In the genomic region with DNA sequence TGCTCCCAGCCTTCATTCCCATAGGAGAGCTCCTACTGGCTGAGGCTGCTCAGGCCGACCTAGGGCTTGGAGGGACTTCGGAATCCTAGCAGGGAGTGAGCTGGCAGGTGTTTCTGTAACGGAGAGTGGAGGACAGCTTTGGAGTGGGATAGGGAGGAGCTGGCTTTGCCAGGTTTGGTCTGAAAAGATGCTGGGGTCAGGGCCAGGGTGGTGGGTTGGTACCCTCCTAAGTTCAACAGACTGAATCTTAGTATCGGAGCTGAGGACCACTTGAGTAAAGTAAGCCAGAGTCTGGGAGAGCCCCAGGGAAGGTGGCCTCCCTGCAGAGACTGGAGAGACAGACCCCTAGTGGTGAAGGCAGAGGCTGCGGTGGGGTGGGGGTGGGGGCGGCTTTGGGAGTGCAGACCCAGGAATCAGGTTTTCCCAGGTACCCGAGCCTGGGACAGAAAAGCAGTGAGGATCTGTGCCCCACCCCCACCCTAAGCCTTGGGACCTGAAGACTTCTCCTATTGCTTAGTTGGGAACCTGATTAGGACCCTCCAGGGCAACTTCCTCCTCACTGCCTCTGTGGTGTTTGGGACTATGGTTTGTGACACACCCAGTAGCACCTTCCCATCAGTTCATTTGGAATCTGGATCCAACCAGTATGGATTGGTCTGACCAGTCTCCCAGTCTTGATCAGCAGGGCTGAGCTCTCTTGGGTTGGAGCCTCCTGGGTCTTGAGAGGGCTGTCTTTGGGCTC, we compare ENCODE assay signal across 1 cellular context.
TF ChIP-seq lines count a peak whose summit lies in the region.

No MANE protein-coding gene starts in this region.

TF ChIP-seq in HepG2, 621 proteins besides CTCF, POLR2A, EP300 and RAD21 (continued from another document and continues in another):
- TF ChIP-seq, protein P1, sequence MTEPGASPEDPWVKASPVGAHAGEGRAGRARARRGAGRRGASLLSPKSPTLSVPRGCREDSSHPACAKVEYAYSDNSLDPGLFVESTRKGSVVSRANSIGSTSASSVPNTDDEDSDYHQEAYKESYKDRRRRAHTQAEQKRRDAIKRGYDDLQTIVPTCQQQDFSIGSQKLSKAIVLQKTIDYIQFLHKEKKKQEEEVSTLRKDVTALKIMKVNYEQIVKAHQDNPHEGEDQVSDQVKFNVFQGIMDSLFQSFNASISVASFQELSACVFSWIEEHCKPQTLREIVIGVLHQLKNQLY (CRISPR knock-in tag; IDR thresholded peaks at IDR 0.05), result no peak
- TF ChIP-seq PTBP1 (IDR thresholded peaks at IDR 0.05; ENCODE audit: low read depth, low read length, poor library complexity, severe bottlenecking) (no peak), ATF3 (CRISPR knock-in tag; IDR thresholded peaks at IDR 0.05) (no peak), ATF7-NPFF (CRISPR knock-in tag; IDR thresholded peaks at IDR 0.05; ENCODE audit: low read depth) (no peak), GZF1 (CRISPR knock-in tag; IDR thresholded peaks at IDR 0.05) (no peak), HES4 (CRISPR knock-in tag; IDR thresholded peaks at IDR 0.05; ENCODE audit: borderline replicate concordance) (no peak; the same call in 1 of the 2 replicates), GATAD2A (CRISPR knock-in tag; IDR thresholded peaks at IDR 0.05) (no peak), NFATC3 (CRISPR knock-in tag; IDR thresholded peaks at IDR 0.05) (no peak), ATF7 (IDR thresholded peaks at IDR 0.05) (no peak), ATF7 (CRISPR knock-in tag; IDR thresholded peaks at IDR 0.05) (no peak), ZNF672 (CRISPR knock-in tag; IDR thresholded peaks at IDR 0.05) (no peak), CHD2 (IDR thresholded peaks at IDR 0.05; ENCODE audit: low read depth, low read length) (no peak), TRIM24 (CRISPR knock-in tag; IDR thresholded peaks at IDR 0.05) (no peak), CREB3 (CRISPR knock-in tag; IDR thresholded peaks at IDR 0.05) (no peak), MAZ (IDR thresholded peaks at IDR 0.05; ENCODE audit: borderline replicate concordance, low read depth, low read length) (peak; percentile 72; the same call in 1 of the 2 replicates), MAZ (CRISPR knock-in tag; IDR thresholded peaks at IDR 0.05; ENCODE audit: low read depth) (0 out of 2 replicates have a peak, but pooled peaks have one; percentile 17), ELF1 (CRISPR knock-in tag; IDR thresholded peaks at IDR 0.05) (no peak), ZSCAN29 (CRISPR knock-in tag; conservative IDR thresholded peaks at IDR 0.05) (no peak), EHMT2 (IDR thresholded peaks at IDR 0.05; ENCODE audit: borderline replicate concordance, low read depth, low read length) (no peak), PRDM4 (CRISPR knock-in tag; IDR thresholded peaks at IDR 0.05; ENCODE audit: borderline replicate concordance) (no peak), ZNF407 (CRISPR knock-in tag; IDR thresholded peaks at IDR 0.05; ENCODE audit: not compliant biosample characterization) (peak; percentile 41), STAT6 (CRISPR knock-in tag; IDR thresholded peaks at IDR 0.05; ENCODE audit: borderline replicate concordance) (no peak), ZNF333 (CRISPR knock-in tag; IDR thresholded peaks at IDR 0.05; ENCODE audit: borderline replicate concordance) (no peak), ZNF7 (CRISPR knock-in tag; IDR thresholded peaks at IDR 0.05) (no peak)
- TF ChIP-seq, protein P2, sequence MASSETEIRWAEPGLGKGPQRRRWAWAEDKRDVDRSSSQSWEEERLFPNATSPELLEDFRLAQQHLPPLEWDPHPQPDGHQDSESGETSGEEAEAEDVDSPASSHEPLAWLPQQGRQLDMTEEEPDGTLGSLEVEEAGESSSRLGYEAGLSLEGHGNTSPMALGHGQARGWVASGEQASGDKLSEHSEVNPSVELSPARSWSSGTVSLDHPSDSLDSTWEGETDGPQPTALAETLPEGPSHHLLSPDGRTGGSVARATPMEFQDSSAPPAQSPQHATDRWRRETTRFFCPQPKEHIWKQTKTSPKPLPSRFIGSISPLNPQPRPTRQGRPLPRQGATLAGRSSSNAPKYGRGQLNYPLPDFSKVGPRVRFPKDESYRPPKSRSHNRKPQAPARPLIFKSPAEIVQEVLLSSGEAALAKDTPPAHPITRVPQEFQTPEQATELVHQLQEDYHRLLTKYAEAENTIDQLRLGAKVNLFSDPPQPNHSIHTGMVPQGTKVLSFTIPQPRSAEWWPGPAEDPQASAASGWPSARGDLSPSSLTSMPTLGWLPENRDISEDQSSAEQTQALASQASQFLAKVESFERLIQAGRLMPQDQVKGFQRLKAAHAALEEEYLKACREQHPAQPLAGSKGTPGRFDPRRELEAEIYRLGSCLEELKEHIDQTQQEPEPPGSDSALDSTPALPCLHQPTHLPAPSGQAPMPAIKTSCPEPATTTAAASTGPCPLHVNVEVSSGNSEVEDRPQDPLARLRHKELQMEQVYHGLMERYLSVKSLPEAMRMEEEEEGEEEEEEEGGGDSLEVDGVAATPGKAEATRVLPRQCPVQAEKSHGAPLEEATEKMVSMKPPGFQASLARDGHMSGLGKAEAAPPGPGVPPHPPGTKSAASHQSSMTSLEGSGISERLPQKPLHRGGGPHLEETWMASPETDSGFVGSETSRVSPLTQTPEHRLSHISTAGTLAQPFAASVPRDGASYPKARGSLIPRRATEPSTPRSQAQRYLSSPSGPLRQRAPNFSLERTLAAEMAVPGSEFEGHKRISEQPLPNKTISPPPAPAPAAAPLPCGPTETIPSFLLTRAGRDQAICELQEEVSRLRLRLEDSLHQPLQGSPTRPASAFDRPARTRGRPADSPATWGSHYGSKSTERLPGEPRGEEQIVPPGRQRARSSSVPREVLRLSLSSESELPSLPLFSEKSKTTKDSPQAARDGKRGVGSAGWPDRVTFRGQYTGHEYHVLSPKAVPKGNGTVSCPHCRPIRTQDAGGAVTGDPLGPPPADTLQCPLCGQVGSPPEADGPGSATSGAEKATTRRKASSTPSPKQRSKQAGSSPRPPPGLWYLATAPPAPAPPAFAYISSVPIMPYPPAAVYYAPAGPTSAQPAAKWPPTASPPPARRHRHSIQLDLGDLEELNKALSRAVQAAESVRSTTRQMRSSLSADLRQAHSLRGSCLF (CRISPR knock-in tag; IDR thresholded peaks at IDR 0.05; ENCODE audit: borderline replicate concordance), result no peak
- TF ChIP-seq, protein P3, sequence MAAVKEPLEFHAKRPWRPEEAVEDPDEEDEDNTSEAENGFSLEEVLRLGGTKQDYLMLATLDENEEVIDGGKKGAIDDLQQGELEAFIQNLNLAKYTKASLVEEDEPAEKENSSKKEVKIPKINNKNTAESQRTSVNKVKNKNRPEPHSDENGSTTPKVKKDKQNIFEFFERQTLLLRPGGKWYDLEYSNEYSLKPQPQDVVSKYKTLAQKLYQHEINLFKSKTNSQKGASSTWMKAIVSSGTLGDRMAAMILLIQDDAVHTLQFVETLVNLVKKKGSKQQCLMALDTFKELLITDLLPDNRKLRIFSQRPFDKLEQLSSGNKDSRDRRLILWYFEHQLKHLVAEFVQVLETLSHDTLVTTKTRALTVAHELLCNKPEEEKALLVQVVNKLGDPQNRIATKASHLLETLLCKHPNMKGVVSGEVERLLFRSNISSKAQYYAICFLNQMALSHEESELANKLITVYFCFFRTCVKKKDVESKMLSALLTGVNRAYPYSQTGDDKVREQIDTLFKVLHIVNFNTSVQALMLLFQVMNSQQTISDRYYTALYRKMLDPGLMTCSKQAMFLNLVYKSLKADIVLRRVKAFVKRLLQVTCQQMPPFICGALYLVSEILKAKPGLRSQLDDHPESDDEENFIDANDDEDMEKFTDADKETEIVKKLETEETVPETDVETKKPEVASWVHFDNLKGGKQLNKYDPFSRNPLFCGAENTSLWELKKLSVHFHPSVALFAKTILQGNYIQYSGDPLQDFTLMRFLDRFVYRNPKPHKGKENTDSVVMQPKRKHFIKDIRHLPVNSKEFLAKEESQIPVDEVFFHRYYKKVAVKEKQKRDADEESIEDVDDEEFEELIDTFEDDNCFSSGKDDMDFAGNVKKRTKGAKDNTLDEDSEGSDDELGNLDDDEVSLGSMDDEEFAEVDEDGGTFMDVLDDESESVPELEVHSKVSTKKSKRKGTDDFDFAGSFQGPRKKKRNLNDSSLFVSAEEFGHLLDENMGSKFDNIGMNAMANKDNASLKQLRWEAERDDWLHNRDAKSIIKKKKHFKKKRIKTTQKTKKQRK (IDR thresholded peaks at IDR 0.05; ENCODE audit: low read length), result no peak
